In genomic region chr7:2381227-2381626, GRCh38 we compare ENCODE assay signal across 23 cellular contexts.
"Had no signal": no experiment of that assay in that cellular context is flagged by ENCODE, and none has a peak within 500 bp of the region (broad histone marks: within the 10 kb centered on the region; RNA-seq: fewer than 3 reads in every experiment).

No MANE protein-coding gene starts in this region.

- DNase-seq: activated CD4-positive, alpha-beta memory T cell treated with anti-CD3 and anti-CD28 coated beads for 36 hours; activated CD4-positive, alpha-beta T cell treated with anti-CD3 and anti-CD28 coated beads for 4 hours; activated CD8-positive, alpha-beta memory T cell treated with anti-CD3 and anti-CD28 coated beads for 24 hours; activated gamma-delta T cell treated with Interleukin-2 at 50 U/mL for 16 hours; activated naive CD4-positive, alpha-beta T cell treated with anti-CD3 and anti-CD28 coated beads, Interleukin-2, amount 10 ng/mL, durations not matched to agents 7 days and 5 days; activated naive CD8-positive, alpha-beta T cell treated with anti-CD3 and anti-CD28 coated beads for 36 hours; activated T-cell treated with anti-CD3 and anti-CD28 coated beads, Interleukin-2, amount 50 U/mL, for 48 hours; brain microvascular endothelial cell; KG1; NCI-H1048; NCI-H146; NCI-H1930; NCI-H2107; NCI-H2171 treated with DMSO at 0.1 percent for 48 hours; NCI-H226; NCI-H526; NCI-H774; T-helper 1 cell had no signal

- H3K9me3 Mint-ChIP-seq: activated CD4-positive, alpha-beta memory T cell treated with anti-CD3 and anti-CD28 coated beads for 36 hours; activated naive CD4-positive, alpha-beta T cell treated with anti-CD3 and anti-CD28 coated beads, Interleukin-2, amount 10 ng/mL, durations not matched to agents 7 days and 5 days; activated naive CD8-positive, alpha-beta T cell treated with anti-CD3 and anti-CD28 coated beads for 36 hours; activated T-helper 2 cell treated with anti-CD3 and anti-CD28 coated beads, Interferon-gamma antibody, Interleukin-2, Interleukin-4, amounts not matched to agents 10 μg/mL and 5 μg/mL and 100 μg/mL, durations not matched to agents 14 hours and 24 hours and 36 hours had no signal

- H3K4me1 Mint-ChIP-seq: activated naive CD4-positive, alpha-beta T cell treated with anti-CD3 and anti-CD28 coated beads, Interleukin-2, amount 10 ng/mL, durations not matched to agents 7 days and 5 days had no signal

- H3K27me3 Mint-ChIP-seq: activated CD4-positive, alpha-beta memory T cell treated with anti-CD3 and anti-CD28 coated beads for 36 hours; activated naive CD4-positive, alpha-beta T cell treated with anti-CD3 and anti-CD28 coated beads, Interleukin-2, amount 10 ng/mL, durations not matched to agents 7 days and 5 days; activated naive CD8-positive, alpha-beta T cell treated with anti-CD3 and anti-CD28 coated beads for 36 hours had no signal

- H3K27me3 ChIP-seq: brain microvascular endothelial cell, cardiac muscle cell had no signal

- ATAC-seq: Right ventricle myocardium inferior had no signal

- H3K4me3 Mint-ChIP-seq: activated CD4-positive, alpha-beta memory T cell treated with anti-CD3 and anti-CD28 coated beads for 36 hours; activated naive CD4-positive, alpha-beta T cell treated with anti-CD3 and anti-CD28 coated beads, Interleukin-2, amount 10 ng/mL, durations not matched to agents 7 days and 5 days; activated naive CD8-positive, alpha-beta T cell treated with anti-CD3 and anti-CD28 coated beads for 36 hours had no signal

- H3K27ac ChIP-seq: brain microvascular endothelial cell, cardiac muscle cell, SK-N-MC, VCaP had no signal

- H3K4me3 ChIP-seq: cardiac muscle cell, SK-N-MC had no signal

- H3K27ac Mint-ChIP-seq: activated CD4-positive, alpha-beta memory T cell treated with anti-CD3 and anti-CD28 coated beads for 36 hours; activated naive CD4-positive, alpha-beta T cell treated with anti-CD3 and anti-CD28 coated beads, Interleukin-2, amount 10 ng/mL, durations not matched to agents 7 days and 5 days; activated naive CD8-positive, alpha-beta T cell treated with anti-CD3 and anti-CD28 coated beads for 36 hours; activated T-helper 2 cell treated with anti-CD3 and anti-CD28 coated beads, Interferon-gamma antibody, Interleukin-2, Interleukin-4, amounts not matched to agents 10 μg/mL and 5 μg/mL and 100 μg/mL, durations not matched to agents 14 hours and 24 hours and 36 hours had no signal
